ENCODE assay signal across 20 cellular contexts in the genomic region with DNA sequence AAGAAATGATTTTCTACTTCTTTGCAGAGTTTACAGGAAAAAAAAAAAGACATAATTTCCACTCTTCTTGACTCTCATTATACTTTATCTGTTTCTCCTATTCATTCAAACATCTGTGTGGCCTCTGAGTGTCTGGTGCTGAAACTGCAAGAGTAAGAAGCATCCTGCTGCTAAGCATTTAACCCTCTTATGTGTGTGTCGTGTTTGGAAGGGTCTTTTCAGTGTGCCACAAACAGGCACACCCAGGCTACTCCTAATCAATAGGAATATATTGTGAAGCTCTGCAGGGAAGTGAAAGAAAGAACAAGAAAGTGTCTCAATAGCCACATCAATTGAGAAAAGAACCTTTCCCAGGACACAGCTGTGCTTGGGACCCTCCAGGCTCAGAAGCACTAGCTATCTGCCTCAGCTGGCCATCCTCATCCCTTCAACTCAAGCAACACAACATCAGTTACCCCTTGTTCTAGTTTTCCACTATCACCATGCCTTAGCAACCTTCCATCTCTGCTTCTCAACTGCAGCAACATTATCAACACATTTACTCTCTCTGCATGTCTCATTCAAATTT.
"Had no signal": no experiment of that assay in that cellular context is flagged by ENCODE, and none has a peak within 500 bp of the region (broad histone marks: within the 10 kb centered on the region; RNA-seq: fewer than 3 reads in every experiment).

No MANE protein-coding gene starts in this region.

- H3K27ac ChIP-seq: colonic mucosa, heart left ventricle, left ventricle myocardium inferior, psoas muscle, right lobe of liver, transverse colon had no signal

- H3K4me1 Mint-ChIP-seq: activated naive CD4-positive, alpha-beta T cell treated with anti-CD3 and anti-CD28 coated beads, Interleukin-2, amount 50 U/mL, for 24 hours; stimulated activated effector memory CD8-positive, alpha-beta T cell treated with anti-CD3 and anti-CD28 coated beads, Interleukin-12 subunit alpha, Interleukin-12 subunit beta, amount 100 ng/mL, for 72 hours had no signal

- H3K27me3 Mint-ChIP-seq: activated CD8-positive, alpha-beta memory T cell treated with anti-CD3 and anti-CD28 coated beads, Interleukin-2, amount 10 ng/mL, durations not matched to agents 7 days and 5 days; activated naive CD4-positive, alpha-beta T cell treated with anti-CD3 and anti-CD28 coated beads, Interleukin-2, amount 50 U/mL, for 24 hours; activated T-cell treated with anti-CD3 and anti-CD28 coated beads, Interleukin-2, amount 50 U/mL, for 24 hours; memory B cell had no signal

- H3K27ac Mint-ChIP-seq: activated CD8-positive, alpha-beta memory T cell treated with anti-CD3 and anti-CD28 coated beads, Interleukin-2, amount 10 ng/mL, durations not matched to agents 7 days and 5 days; activated naive CD4-positive, alpha-beta T cell treated with anti-CD3 and anti-CD28 coated beads, Interleukin-2, amount 50 U/mL, for 24 hours; activated T-cell treated with anti-CD3 and anti-CD28 coated beads, Interleukin-2, amount 50 U/mL, for 24 hours; memory B cell; natural killer cell treated with Interleukin-12 subunit alpha and Interleukin-12 subunit beta and Interleukin-15 and Interleukin-18, amount 100 ng/mL, for 72 hours; stimulated activated effector memory CD8-positive, alpha-beta T cell treated with anti-CD3 and anti-CD28 coated beads, Interleukin-12 subunit alpha, Interleukin-12 subunit beta, amount 100 ng/mL, for 72 hours had no signal

- FAIRE-seq: keratinocyte had no signal

- H3K36me3 Mint-ChIP-seq: activated CD8-positive, alpha-beta memory T cell treated with anti-CD3 and anti-CD28 coated beads, Interleukin-2, amount 10 ng/mL, durations not matched to agents 7 days and 5 days; activated naive CD4-positive, alpha-beta T cell treated with anti-CD3 and anti-CD28 coated beads, Interleukin-2, amount 50 U/mL, for 24 hours; memory B cell; natural killer cell treated with Interleukin-12 subunit alpha and Interleukin-12 subunit beta and Interleukin-15 and Interleukin-18, amount 100 ng/mL, for 72 hours; stimulated activated effector memory CD8-positive, alpha-beta T cell treated with anti-CD3 and anti-CD28 coated beads, Interleukin-12 subunit alpha, Interleukin-12 subunit beta, amount 100 ng/mL, for 72 hours had no signal

- H3K36me3 ChIP-seq: colonic mucosa, heart left ventricle, left ventricle myocardium inferior, right lobe of liver, transverse colon had no signal

- H3K9me3 Mint-ChIP-seq: activated naive CD4-positive, alpha-beta T cell treated with anti-CD3 and anti-CD28 coated beads, Interleukin-2, amount 50 U/mL, for 24 hours; activated T-cell treated with anti-CD3 and anti-CD28 coated beads, Interleukin-2, amount 50 U/mL, for 24 hours; memory B cell; natural killer cell treated with Interleukin-12 subunit alpha and Interleukin-12 subunit beta and Interleukin-15 and Interleukin-18, amount 100 ng/mL, for 72 hours; stimulated activated effector memory CD8-positive, alpha-beta T cell treated with anti-CD3 and anti-CD28 coated beads, Interleukin-12 subunit alpha, Interleukin-12 subunit beta, amount 100 ng/mL, for 72 hours had no signal

- H3K27me3 ChIP-seq: colonic mucosa, heart left ventricle, right lobe of liver, transverse colon had no signal

- H3K9me3 ChIP-seq: colonic mucosa, heart left ventricle, left ventricle myocardium inferior, psoas muscle, right lobe of liver, transverse colon had no signal

- H3K4me1 ChIP-seq: colonic mucosa, heart left ventricle, left ventricle myocardium inferior, psoas muscle, right lobe of liver, transverse colon had no signal

- ATAC-seq: activated CD4-positive, CD25-positive, alpha-beta regulatory T cell treated with anti-CD3 and anti-CD28 coated beads, Interleukin-2, amount 50 U/mL, for 24 hours; activated CD8-positive, alpha-beta memory T cell treated with anti-CD3 and anti-CD28 coated beads, Interleukin-2, amount 10 ng/mL, durations not matched to agents 7 days and 5 days; heart left ventricle; natural killer cell treated with Interleukin-12 subunit alpha and Interleukin-12 subunit beta and Interleukin-15 and Interleukin-18, amount 100 ng/mL, for 72 hours; psoas muscle; right lobe of liver; stimulated activated effector memory CD8-positive, alpha-beta T cell treated with anti-CD3 and anti-CD28 coated beads, Interleukin-12 subunit alpha, Interleukin-12 subunit beta, amount 100 ng/mL, for 72 hours had no signal

- H3K4me3 ChIP-seq: colonic mucosa, heart left ventricle, left ventricle myocardium inferior, psoas muscle, right lobe of liver, transverse colon had no signal

- DNase-seq: activated CD4-positive, alpha-beta T cell treated with anti-CD3 and anti-CD28 coated beads, Interleukin-2, amount 50 U/mL, for 48 hours; activated CD8-positive, alpha-beta memory T cell treated with anti-CD3 and anti-CD28 coated beads, Interleukin-2, amount 10 ng/mL, durations not matched to agents 7 days and 5 days; activated effector memory CD4-positive, alpha-beta T cell treated with Interleukin-2 at 50 U/mL for 16 hours; activated T-cell treated with anti-CD3 and anti-CD28 coated beads, Interleukin-2, amount 50 U/mL, for 24 hours; caudate nucleus; colonic mucosa; effector CD4-positive, alpha-beta T cell; foreskin melanocyte; heart left ventricle; left ventricle myocardium inferior; psoas muscle; right lobe of liver; substantia nigra; transverse colon had no signal

- H3K4me3 Mint-ChIP-seq: activated CD8-positive, alpha-beta memory T cell treated with anti-CD3 and anti-CD28 coated beads, Interleukin-2, amount 10 ng/mL, durations not matched to agents 7 days and 5 days; activated naive CD4-positive, alpha-beta T cell treated with anti-CD3 and anti-CD28 coated beads, Interleukin-2, amount 50 U/mL, for 24 hours; activated T-cell treated with anti-CD3 and anti-CD28 coated beads, Interleukin-2, amount 50 U/mL, for 24 hours; memory B cell; natural killer cell treated with Interleukin-12 subunit alpha and Interleukin-12 subunit beta and Interleukin-15 and Interleukin-18, amount 100 ng/mL, for 72 hours; stimulated activated effector memory CD8-positive, alpha-beta T cell treated with anti-CD3 and anti-CD28 coated beads, Interleukin-12 subunit alpha, Interleukin-12 subunit beta, amount 100 ng/mL, for 72 hours had no signal
